16 cellular contexts compared by ENCODE assay signal in genomic region chr1:162088281-162088969, GRCh38. TPM values are rescaled to one million over a fixed set of nuclear protein-coding genes. Genes with fewer than 3 reads are reported as not detected.
DNase-seq lines count a peak whose midpoint lies in the region; TF ChIP-seq lines count a peak whose summit lies in the region.
"Had no signal": no experiment of that assay in that cellular context is flagged by ENCODE, and none has a peak within 500 bp of the region (broad histone marks: within the 10 kb centered on the region; RNA-seq: fewer than 3 reads in every experiment).

No MANE protein-coding gene starts in this region.

- no peaks in the 10 kb centered on the region for H3K9me3 ChIP-seq in subcutaneous abdominal adipose tissue (ENCODE audit: control insufficient read depth in 5 of 5, low read length in 5 of 5)

- TF ChIP-seq CTCF in VCaP (conservative IDR thresholded peaks at IDR 0.05): no peak

- no peaks in the 10 kb centered on the region for H3K36me3 ChIP-seq in subcutaneous abdominal adipose tissue (ENCODE audit: control insufficient read depth in 5 of 5, insufficient read depth in 5 of 5, low read length in 5 of 5)

- no peaks in the 10 kb centered on the region for H3K27me3 ChIP-seq in subcutaneous abdominal adipose tissue (ENCODE audit: control insufficient read depth in 5 of 5, insufficient read depth in 4 of 5, low read length in 5 of 5)

- peak overlapping the region; percentile 40 for H3K27ac ChIP-seq in VCaP
- peak overlapping the region; percentile 13 for H3K27ac ChIP-seq in subcutaneous abdominal adipose tissue (ENCODE audit: low read depth, low read length)
- H3K27ac ChIP-seq: RWPE1 had no signal

- DNase-seq in M059J (ENCODE audit: low read depth) (peak; percentile 44), iris pigment epithelial cell (ENCODE audit: low read depth) (peak; percentile 45), retina (no peak), HK-2 (ENCODE audit: unreplicated experiment) (no peak), activated gamma-delta T cell (lab: John Stamatoyannopoulos, UW) (no peak)
- no peak for DNase-seq in stimulated activated CD4-positive, alpha-beta T cell treated with anti-CD3 and anti-CD28 coated beads, Interleukin-1b, Interleukin-23, amount 100 ng/mL, for 48 hours
- DNase-seq: CD8-positive, alpha-beta T cell; DND-41; GOT3; MV-4-11; NCI-H1436 treated with DMSO at 0.1 percent for 48 hours; NCI-H2081; NCI-H82 had no signal

- H3K4me3 ChIP-seq in subcutaneous abdominal adipose tissue (ENCODE audit: low read depth in 1 of 5, low read length in 5 of 5): no peak overlapping the region

- H3K9ac ChIP-seq in subcutaneous abdominal adipose tissue (ENCODE audit: low read length in 5 of 5): peak overlapping the region in 1 of 5 donors; percentile 2

- H3K4me1 ChIP-seq in subcutaneous abdominal adipose tissue (ENCODE audit: control insufficient read depth in 5 of 5, insufficient read depth in 5 of 5, low read length in 5 of 5): peaks cover 0 to 13% (median 0%) of the 10 kb centered on the region in 5 donors

RNA-seq across cellular contexts. Expression of gene NOS1AP, which starts 18.9 kb away (rescaled TPM):
- 0.76 and 0.79 TPM in 2 replicates for total RNA-seq in M059J (2014; rRNA removed; shearing (Covaris generic))
- total RNA-seq: CD8-positive, alpha-beta T cell had no signal

Comparison
In these comparisons a context has a peak if more than half of its experiments do, and no peak if none do; other contexts are left out.
1. DNase-seq: peak in M059J (single experiment) and iris pigment epithelial cell (single experiment); none in retina (single experiment), stimulated activated CD4-positive, alpha-beta T cell treated with anti-CD3 and anti-CD28 coated beads, Interleukin-1b, Interleukin-23, amount 100 ng/mL, for 48 hours (single experiment), HK-2 (single experiment) and activated gamma-delta T cell (single experiment).